4 cellular contexts compared by ENCODE assay signal in genomic region chr19:46142294-46142693, GRCh38.
A peak's percentile ranks its signal among the peaks of the same experiment; 100 is the strongest.
TF ChIP-seq lines count a peak whose summit lies in the region.

No MANE protein-coding gene starts in this region.

TF ChIP-seq in A549, 52 proteins besides CTCF, POLR2A, EP300 and RAD21:
- TF ChIP-seq ESRRA (IDR thresholded peaks at IDR 0.05; ENCODE audit: borderline replicate concordance, low read length) (no peak), FOSL2 (IDR thresholded peaks at IDR 0.05) (no peak), FOSL2 (CRISPR knock-in tag; IDR thresholded peaks at IDR 0.05) (no peak), CEBPB (IDR thresholded peaks at IDR 0.05) (peak; percentile 23 to 64; a peak in 2 of 4 replicates)

TF ChIP-seq in IMR-90, 13 proteins besides CTCF, POLR2A, EP300 and RAD21:
- TF ChIP-seq BHLHE40 (IDR thresholded peaks at IDR 0.05; ENCODE audit: low read depth, low read length) (no peak), CEBPB (IDR thresholded peaks at IDR 0.05; ENCODE audit: low read depth, low read length) (peak; percentile 88), CHD1 (IDR thresholded peaks at IDR 0.05; ENCODE audit: low read depth, low read length) (no peak), MAFK (IDR thresholded peaks at IDR 0.05; ENCODE audit: low read depth, low read length) (no peak), SMC3 (IDR thresholded peaks at IDR 0.05; ENCODE audit: low read depth, low read length) (no peak), RFX5 (IDR thresholded peaks at IDR 0.05; ENCODE audit: low read depth, low read length) (no peak)
- TF ChIP-seq, protein P1, sequence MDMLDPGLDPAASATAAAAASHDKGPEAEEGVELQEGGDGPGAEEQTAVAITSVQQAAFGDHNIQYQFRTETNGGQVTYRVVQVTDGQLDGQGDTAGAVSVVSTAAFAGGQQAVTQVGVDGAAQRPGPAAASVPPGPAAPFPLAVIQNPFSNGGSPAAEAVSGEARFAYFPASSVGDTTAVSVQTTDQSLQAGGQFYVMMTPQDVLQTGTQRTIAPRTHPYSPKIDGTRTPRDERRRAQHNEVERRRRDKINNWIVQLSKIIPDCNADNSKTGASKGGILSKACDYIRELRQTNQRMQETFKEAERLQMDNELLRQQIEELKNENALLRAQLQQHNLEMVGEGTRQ (IDR thresholded peaks at IDR 0.05; ENCODE audit: low read depth, low read length), result no peak
TF ChIP-seq in IMR-90: peak in this region for 1.

TF ChIP-seq in H1, 55 proteins besides CTCF, POLR2A, EP300 and RAD21:
- TF ChIP-seq, protein P2, sequence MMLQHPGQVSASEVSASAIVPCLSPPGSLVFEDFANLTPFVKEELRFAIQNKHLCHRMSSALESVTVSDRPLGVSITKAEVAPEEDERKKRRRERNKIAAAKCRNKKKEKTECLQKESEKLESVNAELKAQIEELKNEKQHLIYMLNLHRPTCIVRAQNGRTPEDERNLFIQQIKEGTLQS (IDR thresholded peaks at IDR 0.05; ENCODE audit: insufficient read depth, low read depth, low read length), result no peak
- no peak for TF ChIP-seq TAF7 (optimal IDR thresholded peaks at IDR 0.05; ENCODE audit: borderline replicate concordance, low read depth, low read length)
- TF ChIP-seq ZNF274 (IDR thresholded peaks at IDR 0.05; ENCODE audit: borderline replicate concordance, extremely low read depth, low read length), result no peak
- TF ChIP-seq GABPA (IDR thresholded peaks at IDR 0.05; ENCODE audit: borderline replicate concordance, insufficient read depth, low read length), result no peak
- TF ChIP-seq E2F6 (IDR thresholded peaks at IDR 0.05), result no peak
- peak; percentile 68; the same call in 1 of the 2 replicates for TF ChIP-seq CEBPB (IDR thresholded peaks at IDR 0.05; ENCODE audit: low read depth, low read length)

TF ChIP-seq in neural cell, 6 proteins besides CTCF, POLR2A, EP300 and RAD21:
- TF ChIP-seq TAF1 (IDR thresholded peaks at IDR 0.05; ENCODE audit: low read depth), result no peak
- TF ChIP-seq, protein P3, sequence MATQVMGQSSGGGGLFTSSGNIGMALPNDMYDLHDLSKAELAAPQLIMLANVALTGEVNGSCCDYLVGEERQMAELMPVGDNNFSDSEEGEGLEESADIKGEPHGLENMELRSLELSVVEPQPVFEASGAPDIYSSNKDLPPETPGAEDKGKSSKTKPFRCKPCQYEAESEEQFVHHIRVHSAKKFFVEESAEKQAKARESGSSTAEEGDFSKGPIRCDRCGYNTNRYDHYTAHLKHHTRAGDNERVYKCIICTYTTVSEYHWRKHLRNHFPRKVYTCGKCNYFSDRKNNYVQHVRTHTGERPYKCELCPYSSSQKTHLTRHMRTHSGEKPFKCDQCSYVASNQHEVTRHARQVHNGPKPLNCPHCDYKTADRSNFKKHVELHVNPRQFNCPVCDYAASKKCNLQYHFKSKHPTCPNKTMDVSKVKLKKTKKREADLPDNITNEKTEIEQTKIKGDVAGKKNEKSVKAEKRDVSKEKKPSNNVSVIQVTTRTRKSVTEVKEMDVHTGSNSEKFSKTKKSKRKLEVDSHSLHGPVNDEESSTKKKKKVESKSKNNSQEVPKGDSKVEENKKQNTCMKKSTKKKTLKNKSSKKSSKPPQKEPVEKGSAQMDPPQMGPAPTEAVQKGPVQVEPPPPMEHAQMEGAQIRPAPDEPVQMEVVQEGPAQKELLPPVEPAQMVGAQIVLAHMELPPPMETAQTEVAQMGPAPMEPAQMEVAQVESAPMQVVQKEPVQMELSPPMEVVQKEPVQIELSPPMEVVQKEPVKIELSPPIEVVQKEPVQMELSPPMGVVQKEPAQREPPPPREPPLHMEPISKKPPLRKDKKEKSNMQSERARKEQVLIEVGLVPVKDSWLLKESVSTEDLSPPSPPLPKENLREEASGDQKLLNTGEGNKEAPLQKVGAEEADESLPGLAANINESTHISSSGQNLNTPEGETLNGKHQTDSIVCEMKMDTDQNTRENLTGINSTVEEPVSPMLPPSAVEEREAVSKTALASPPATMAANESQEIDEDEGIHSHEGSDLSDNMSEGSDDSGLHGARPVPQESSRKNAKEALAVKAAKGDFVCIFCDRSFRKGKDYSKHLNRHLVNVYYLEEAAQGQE (IDR thresholded peaks at IDR 0.05; ENCODE audit: borderline replicate concordance), result no peak
